21 cellular contexts compared by ENCODE assay signal in genomic region chr10:44950326-44951225, GRCh38. TPM values are rescaled to one million over a fixed set of nuclear protein-coding genes. Genes with fewer than 3 reads are reported as not detected.
A peak's percentile ranks its signal among the peaks of the same experiment; 100 is the strongest.
DNase-seq lines count a peak whose midpoint lies in the region; ATAC-seq and TF ChIP-seq lines count a peak whose summit lies in the region.
"Had no signal": no experiment of that assay in that cellular context is flagged by ENCODE, and none has a peak within 500 bp of the region (broad histone marks: within the 10 kb centered on the region; RNA-seq: fewer than 3 reads in every experiment).

No MANE protein-coding gene starts in this region.

- TF ChIP-seq CTCF in CD8-positive, alpha-beta T cell (IDR thresholded peaks at IDR 0.05): no peak
- TF ChIP-seq CTCF in activated B cell treated with CpG ODN at 0.5 μM for 24 hours (IDR thresholded peaks at IDR 0.05): no peak

- POLR2A ChIA-PET in CD8-positive, alpha-beta T cell (lab: Charles Lee): no interaction called here
- POLR2A ChIA-PET in activated B cell treated with CpG ODN at 0.5 μM for 24 hours (lab: Charles Lee): interaction anchor here (1.0 kb wide), 1 partner anchor 9 kb away, joined by 3 read pairs; the partner anchor contains the start of gene RASSF4

- CTCF ChIA-PET in CD8-positive, alpha-beta T cell (lab: Charles Lee): interaction anchor here (0.8 kb wide), 1 partner anchor 11 kb away, joined by 4 read pairs; no protein-coding TSS in a partner anchor
- CTCF ChIA-PET in activated B cell treated with CpG ODN at 0.5 μM for 24 hours (lab: Charles Lee): interaction anchor here (1.4 kb wide), 1 partner anchor 18 kb away, joined by 3 read pairs; no protein-coding TSS in a partner anchor

- no peak overlapping the region for H2AFZ ChIP-seq in neuronal stem cell (ENCODE audit: low read length)

- no CpG with 5 or more reads among the region's 10 CpGs for WGBS in neuronal stem cell (ENCODE audit: extremely low coverage in 2 of 2, insufficient read length in 2 of 2, insufficient replicate concordance in 1 of 2), 2 donors

- H2BK5ac ChIP-seq in neuronal stem cell (ENCODE audit: low read length): peak overlapping the region; percentile 17

- no peak overlapping the region for H3K9ac ChIP-seq in neuronal stem cell (ENCODE audit: low read depth, low read length, poor library complexity)

- H3K4me1 Mint-ChIP-seq in CD8-positive, alpha-beta T cell (ENCODE audit: low read depth): peaks cover 3% of the 10 kb centered on the region
- H3K4me1 Mint-ChIP-seq in activated B cell treated with CpG ODN at 0.5 μM for 24 hours: peaks cover 48% of the 10 kb centered on the region

- no peak for DNase-seq in CD8-positive, alpha-beta T cell
- DNase-seq in activated B cell treated with CpG ODN at 0.5 μM for 24 hours (peak; percentile 10), neuronal stem cell (ENCODE audit: low spot score) (no peak), cerebellar nuclear complex (lab: John Stamatoyannopoulos, UW) (no peak)
- DNase-seq: activated naive CD4-positive, alpha-beta T cell; AML-193; aorta; foreskin fibroblast; HCEC 1CT; NCI-H1694 treated with DMSO at 0.1 percent for 48 hours; NCI-H446; SHP77; stimulated activated CD4-positive, alpha-beta T cell treated with anti-CD3 and anti-CD28 coated beads, Interleukin-4, amount 100 ng/mL, for 24 hours; T-helper 2 cell had no signal

- H2BK15ac ChIP-seq in neuronal stem cell (ENCODE audit: low read length): no peak overlapping the region

- no peaks in the 10 kb centered on the region for H3K9me3 Mint-ChIP-seq in CD8-positive, alpha-beta T cell
- no peaks in the 10 kb centered on the region for H3K9me3 Mint-ChIP-seq in activated B cell treated with CpG ODN at 0.5 μM for 24 hours

- no peak overlapping the region for H2BK12ac ChIP-seq in neuronal stem cell (ENCODE audit: low read length)

- no peaks in the 10 kb centered on the region for H3K36me3 ChIP-seq in CD8-positive, alpha-beta T cell (ENCODE audit: insufficient read depth, low read length)
- no peaks in the 10 kb centered on the region for H3K36me3 ChIP-seq in neuronal stem cell (replicated peaks in 1 of 2; ENCODE audit: control insufficient read depth in 2 of 2, insufficient read depth in 2 of 2, low read length in 2 of 2)

- no peak overlapping the region for H2AK5ac ChIP-seq in neuronal stem cell (ENCODE audit: low read depth, low read length)

- H3K79me1 ChIP-seq in neuronal stem cell (ENCODE audit: low read depth, low read length): no peaks in the 10 kb centered on the region

- H3K23ac ChIP-seq in neuronal stem cell (ENCODE audit: low read depth, low read length, poor library complexity): no peak overlapping the region

- H2BK120ac ChIP-seq in neuronal stem cell (ENCODE audit: low read depth, low read length): no peak overlapping the region

- no peaks in the 10 kb centered on the region for H3K27me3 Mint-ChIP-seq in CD8-positive, alpha-beta T cell (ENCODE audit: low read depth)
- no peaks in the 10 kb centered on the region for H3K27me3 Mint-ChIP-seq in activated B cell treated with CpG ODN at 0.5 μM for 24 hours

- H3K36me3 Mint-ChIP-seq in CD8-positive, alpha-beta T cell: peaks cover 11% of the 10 kb centered on the region
- peaks cover 6% of the 10 kb centered on the region for H3K36me3 Mint-ChIP-seq in activated B cell treated with CpG ODN at 0.5 μM for 24 hours (ENCODE audit: low read depth)
- H3K36me3 Mint-ChIP-seq: WTC11 had no signal

- H3K4me1 ChIP-seq in CD8-positive, alpha-beta T cell (ENCODE audit: insufficient read depth, low read length): no peaks in the 10 kb centered on the region
- H3K4me1 ChIP-seq in neuronal stem cell (ENCODE audit: control insufficient read depth in 2 of 2, insufficient read depth in 1 of 2, low read depth in 1 of 2, low read length in 2 of 2): peaks cover 7 to 14% of the 10 kb centered on the region in 2 donors

- H3K27me3 ChIP-seq in CD8-positive, alpha-beta T cell (ENCODE audit: insufficient read depth, low read length): no peaks in the 10 kb centered on the region
- H3K27me3 ChIP-seq in neuronal stem cell (ENCODE audit: control insufficient read depth in 3 of 3, insufficient read depth in 3 of 3, low read depth in 1 of 3, low read length in 3 of 3): no peaks in the 10 kb centered on the region

- H3K4me3 ChIP-seq in CD8-positive, alpha-beta T cell (ENCODE audit: low read depth, low read length): no peak overlapping the region
- no peak overlapping the region for H3K4me3 ChIP-seq in neuronal stem cell (ENCODE audit: low read length in 2 of 2)

- no peak for ATAC-seq in CD8-positive, alpha-beta T cell
- peak; percentile 35 for ATAC-seq in GM21529 (IDR thresholded peaks at IDR 0.05; ENCODE audit: unreplicated experiment)
- no peak for ATAC-seq in activated B cell treated with CpG ODN at 0.5 μM for 24 hours (ENCODE audit: low read depth)
- ATAC-seq in GM21515 (IDR thresholded peaks at IDR 0.05; ENCODE audit: unreplicated experiment): no peak
- ATAC-seq in GM21367 (IDR thresholded peaks at IDR 0.05; ENCODE audit: unreplicated experiment): no peak

- H3K27ac ChIP-seq in CD8-positive, alpha-beta T cell (ENCODE audit: low read depth, low read length): no peak overlapping the region
- H3K27ac ChIP-seq in neuronal stem cell (replicated peaks; ENCODE audit: low read length): no peak overlapping the region

- H3K9me3 ChIP-seq in CD8-positive, alpha-beta T cell (ENCODE audit: low read length): no peaks in the 10 kb centered on the region
- H3K9me3 ChIP-seq in neuronal stem cell (replicated peaks in 1 of 2; ENCODE audit: control insufficient read depth in 2 of 2, insufficient read depth in 1 of 2, low read depth in 1 of 2, low read length in 2 of 2): no peaks in the 10 kb centered on the region

- intact Hi-C loops in CD8-positive, alpha-beta T cell (cut with DNase I, micrococcal nuclease): no loop called here
- intact Hi-C loops in activated B cell treated with CpG ODN at 0.5 μM for 24 hours (cut with micrococcal nuclease): no loop called here

- H4K91ac ChIP-seq in neuronal stem cell (ENCODE audit: low read depth, low read length, poor library complexity): no peak overlapping the region

- no peak overlapping the region for H3K4ac ChIP-seq in neuronal stem cell (ENCODE audit: low read length)

- no peak overlapping the region for H3K4me3 Mint-ChIP-seq in CD8-positive, alpha-beta T cell
- H3K4me3 Mint-ChIP-seq in activated B cell treated with CpG ODN at 0.5 μM for 24 hours: no peak overlapping the region
- H3K4me3 Mint-ChIP-seq: WTC11 had no signal

- peak overlapping the region; percentile 41 for H3K27ac Mint-ChIP-seq in CD8-positive, alpha-beta T cell
- no peak overlapping the region for H3K27ac Mint-ChIP-seq in activated B cell treated with CpG ODN at 0.5 μM for 24 hours
- H3K27ac Mint-ChIP-seq: WTC11 had no signal

- H4K8ac ChIP-seq in neuronal stem cell (ENCODE audit: low read depth, low read length): no peak overlapping the region

- H3K4me2 ChIP-seq in neuronal stem cell (ENCODE audit: insufficient read depth, low read length, poor library complexity, severe bottlenecking): no peak overlapping the region

- H3K14ac ChIP-seq in neuronal stem cell (ENCODE audit: low read length): no peak overlapping the region

- peak overlapping the region; percentile 35 for H3K18ac ChIP-seq in neuronal stem cell (ENCODE audit: low read length)

RNA-seq across cellular contexts. Expression of gene RASSF4, which starts 9.0 kb away (rescaled TPM):
- under 1 TPM; 0.30 to 0.31 TPM for total RNA-seq in CD8-positive, alpha-beta T cell
- 2.0 and 2.5 TPM in 2 replicates for total RNA-seq in activated B cell treated with CpG ODN at 0.5 μM for 24 hours
- 13.0 TPM for polyA plus RNA-seq in neuronal stem cell (2013, experiment 1 of 2)
- 13.1 TPM for polyA plus RNA-seq in neuronal stem cell (2013, experiment 2 of 2)

RNA-seq across cellular contexts. Expression of gene DEPP1, which starts 28.0 kb away (rescaled TPM):
- not detected for total RNA-seq in CD8-positive, alpha-beta T cell
- total RNA-seq in activated B cell treated with CpG ODN at 0.5 μM for 24 hours: 0.11 TPM in 1 of 2 replicates, not detected in the other
- 0.22 TPM for polyA plus RNA-seq in neuronal stem cell (2013, experiment 1 of 2)
- 0.26 TPM for polyA plus RNA-seq in neuronal stem cell (2013, experiment 2 of 2)

RNA-seq across cellular contexts. Expression of gene TMEM72, which starts 39.4 kb away (rescaled TPM):
- not detected for total RNA-seq in CD8-positive, alpha-beta T cell
- total RNA-seq in activated B cell treated with CpG ODN at 0.5 μM for 24 hours: not detected in 2 replicates
- polyA plus RNA-seq in neuronal stem cell (2013, experiment 1 of 2): not detected
- 0.03 TPM for polyA plus RNA-seq in neuronal stem cell (2013, experiment 2 of 2)
- total RNA-seq: aorta, endothelial cell of umbilical vein, M059J, osteocyte, WTC11 had no signal
- polyA plus RNA-seq: aorta, endothelial cell of umbilical vein had no signal

RNA-seq across cellular contexts. Expression of gene ZNF22, which starts 50.1 kb away (rescaled TPM):
- total RNA-seq in CD8-positive, alpha-beta T cell: 10 to 100 TPM; 26.5 to 29.6 TPM
- 34.2 and 37.5 TPM in 2 replicates for total RNA-seq in activated B cell treated with CpG ODN at 0.5 μM for 24 hours
- polyA plus RNA-seq in neuronal stem cell (2013, experiment 1 of 2): 65.4 TPM
- 66.3 TPM for polyA plus RNA-seq in neuronal stem cell (2013, experiment 2 of 2)
